In genomic region chr9:93193373-93193725, GRCh38 we compare ENCODE assay signal across 16 cellular contexts. TPM values are rescaled to one million over a fixed set of nuclear protein-coding genes. Genes with fewer than 3 reads are reported as not detected.
DNase-seq lines count a peak whose midpoint lies in the region; ATAC-seq, FAIRE-seq and TF ChIP-seq lines count a peak whose summit lies in the region.
"Had no signal": no experiment of that assay in that cellular context is flagged by ENCODE, and none has a peak within 500 bp of the region (broad histone marks: within the 10 kb centered on the region; RNA-seq: fewer than 3 reads in every experiment).

No MANE protein-coding gene starts in this region.

- peak in 2 of 3 experiments; percentile 48 to 55 for TF ChIP-seq CTCF in keratinocyte (optimal IDR thresholded peaks at IDR 0.05 in 1 of 3, IDR thresholded peaks at IDR 0.05 in 1 of 3, conservative IDR thresholded peaks at IDR 0.05 in 1 of 3; ENCODE audit: extremely low read depth in 1 of 3, insufficient read depth in 2 of 3, low read length in 3 of 3)

- intact Hi-C loops in left cardiac atrium (cut with DNase I) (no loop called here), cardiac septum (cut with DNase I) (no loop called here)

- H3K9ac ChIP-seq in keratinocyte (ENCODE audit: control insufficient read depth, extremely low read depth, insufficient read depth, low read length): no peak overlapping the region
- H3K9ac ChIP-seq: GM23248 had no signal

- no peak for FAIRE-seq in keratinocyte (lab: Jason Lieb, UNC)

- H3K4me2 ChIP-seq in keratinocyte (ENCODE audit: control insufficient read depth, extremely low read depth, insufficient read depth, low read depth, low read length): no peak overlapping the region

- no peaks in the 10 kb centered on the region for H3K36me3 ChIP-seq in keratinocyte (ENCODE audit: control insufficient read depth in 2 of 2, extremely low read depth in 1 of 2, insufficient read depth in 2 of 2, low read length in 2 of 2)
- H3K36me3 ChIP-seq: upper lobe of left lung had no signal

- H3K9me1 ChIP-seq in keratinocyte (ENCODE audit: control insufficient read depth, extremely low read depth, insufficient read depth, low read length): no peaks in the 10 kb centered on the region

- H3K4me1 ChIP-seq in keratinocyte (ENCODE audit: control insufficient read depth, extremely low read depth, insufficient read depth, low read length): no peaks in the 10 kb centered on the region

- H3K79me2 ChIP-seq in keratinocyte (ENCODE audit: control insufficient read depth, insufficient read depth, low read length): no peaks in the 10 kb centered on the region

- no peaks in the 10 kb centered on the region for H3K9me3 ChIP-seq in keratinocyte (ENCODE audit: control insufficient read depth, low read depth, low read length)
- H3K9me3 ChIP-seq: upper lobe of left lung had no signal

- no peaks in the 10 kb centered on the region for H4K20me1 ChIP-seq in keratinocyte (ENCODE audit: control insufficient read depth, extremely low read depth, insufficient read depth, low read length)

- no peak overlapping the region for H3K27ac ChIP-seq in keratinocyte (ENCODE audit: control insufficient read depth, insufficient read depth, low read length)
- H3K27ac ChIP-seq: GM23248, skin epidermis, upper lobe of left lung had no signal

- H2AFZ ChIP-seq in keratinocyte (ENCODE audit: control insufficient read depth, low read length): no peak overlapping the region
- H2AFZ ChIP-seq: GM23248 had no signal

- DNase-seq in left cardiac atrium (peak; percentile 22), cardiac septum (ENCODE audit: low spot score) (no peak), NCI-H774 (lab: John Stamatoyannopoulos, UW) (peak; percentile 38), keratinocyte (ENCODE audit: low read depth, low spot score) (no peak), NAMALWA (ENCODE audit: low spot score) (no peak)
- DNase-seq: ACHN, DND-41, GM23248, natural killer cell, upper lobe of left lung had no signal

- dilution Hi-C loops in keratinocyte (cut with MboI; ENCODE audit: extremely low pct_ligation_motif_present, low sequenced_read_pairs): no loop called here

- no peak overlapping the region for H3K4me3 ChIP-seq in keratinocyte (ENCODE audit: control insufficient read depth in 2 of 3, extremely low read depth in 1 of 3, insufficient read depth in 2 of 3, low read depth in 1 of 3, low read length in 3 of 3)
- H3K4me3 ChIP-seq: GM23248, skin epidermis, upper lobe of left lung had no signal

- peaks cover 23% of the 10 kb centered on the region for H3K27me3 ChIP-seq in keratinocyte (ENCODE audit: control insufficient read depth, extremely low read depth, insufficient read depth, low read length)
- H3K27me3 ChIP-seq: upper lobe of left lung had no signal

- no peak for ATAC-seq in left cardiac atrium
- no peak for ATAC-seq in HG03354 (IDR thresholded peaks at IDR 0.05; ENCODE audit: poor library complexity, severe bottlenecking, unreplicated experiment)
- no peak for ATAC-seq in HG03139 (IDR thresholded peaks at IDR 0.05; ENCODE audit: unreplicated experiment)
- no peak for ATAC-seq in GM21528 (IDR thresholded peaks at IDR 0.05; ENCODE audit: low FRiP score, unreplicated experiment)
- ATAC-seq: natural killer cell, Panc1 had no signal

RNA-seq across cellular contexts. Expression of gene WNK2, which starts 9.4 kb away (rescaled TPM):
- total RNA-seq in left cardiac atrium (100 to 1,000 TPM; 174 to 175 TPM), cardiac septum (123 TPM)
- polyA plus RNA-seq in keratinocyte: 0.05 TPM in 1 of 3 replicates, not detected in the others
- polyA plus RNA-seq in keratinocyte (2011; ENCODE audit: low read depth): 0.32 TPM
- 0.12 TPM in 1 of 2 replicates, not detected in the other for polyA plus RNA-seq in keratinocyte (2011; cell fraction: cytosol; rRNA removed)
- polyA plus RNA-seq in keratinocyte (2011; cell fraction: nucleus; rRNA removed): 0.10 and 0.49 TPM in 2 replicates
- polyA plus RNA-seq in keratinocyte (2012; ENCODE audit: low replicate concordance): 0.10 TPM in 1 of 2 replicates, not detected in the other
- polyA minus RNA-seq in keratinocyte: 0.20 TPM in 1 of 3 replicates, not detected in the others
- not detected for polyA minus RNA-seq in keratinocyte (2011; cell fraction: cytosol; rRNA and poly(A)+ RNA removed)
- polyA minus RNA-seq in keratinocyte (2011; cell fraction: nucleus; rRNA and poly(A)+ RNA removed): 0.84 TPM in 1 of 2 replicates, not detected in the other
- total RNA-seq: GM23248, HT1080 had no signal
- polyA plus RNA-seq: GM23248 had no signal

RNA-seq across cellular contexts. Expression of gene NINJ1, which starts 59.3 kb away (rescaled TPM):
- total RNA-seq in left cardiac atrium (10 to 100 TPM; 38.4 to 45.9 TPM), cardiac septum (46.4 TPM)
- 7.4 to 16.5 TPM (median 7.7 TPM) in 3 replicates for polyA plus RNA-seq in keratinocyte
- polyA plus RNA-seq in keratinocyte (2011; ENCODE audit: low read depth): 4.7 TPM
- polyA plus RNA-seq in keratinocyte (2011; cell fraction: cytosol; rRNA removed): 13.2 and 23.7 TPM in 2 replicates
- 6.6 and 10.2 TPM in 2 replicates for polyA plus RNA-seq in keratinocyte (2011; cell fraction: nucleus; rRNA removed)
- polyA plus RNA-seq in keratinocyte (2012; ENCODE audit: low replicate concordance): 15.1 and 22.9 TPM in 2 replicates
- 6.7 to 25.6 TPM (median 13.6 TPM) in 3 replicates for polyA minus RNA-seq in keratinocyte
- polyA minus RNA-seq in keratinocyte (2011; cell fraction: cytosol; rRNA and poly(A)+ RNA removed): 17.1 TPM
- 3.6 and 5.2 TPM in 2 replicates for polyA minus RNA-seq in keratinocyte (2011; cell fraction: nucleus; rRNA and poly(A)+ RNA removed)

Comparison
In these comparisons a context has a peak if more than half of its experiments do, and no peak if none do; other contexts are left out.
1. DNase-seq: peak in left cardiac atrium (single experiment) and NCI-H774 (single experiment); none in cardiac septum (single experiment), keratinocyte (single experiment) and NAMALWA (single experiment).